ENCODE assay signal across 8 cellular contexts in the genomic region with DNA sequence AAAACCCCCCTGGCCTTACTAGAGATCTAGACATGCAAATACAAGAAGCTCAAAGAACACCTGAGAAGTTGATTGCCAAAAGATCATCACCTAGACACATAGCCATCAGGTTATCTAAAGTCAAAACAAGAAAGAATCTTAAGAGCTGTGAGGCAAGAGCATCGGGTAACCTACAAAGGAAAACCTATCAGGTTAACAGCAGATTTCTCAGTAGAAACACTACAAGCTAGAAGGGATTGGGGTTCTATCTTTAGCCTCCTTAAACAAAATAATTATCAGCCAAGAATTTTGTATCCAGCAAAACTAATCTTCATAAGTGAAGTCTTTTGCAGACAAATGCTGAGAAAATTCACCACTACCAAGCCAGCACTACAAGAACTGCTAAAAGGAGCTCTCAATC. TPM values are rescaled to one million over a fixed set of nuclear protein-coding genes. Genes with fewer than 3 reads are reported as not detected.
"Had no signal": no experiment of that assay in that cellular context is flagged by ENCODE, and none has a peak within 500 bp of the region (broad histone marks: within the 10 kb centered on the region; RNA-seq: fewer than 3 reads in every experiment).

No MANE protein-coding gene starts in this region.

- H3K36me3 Mint-ChIP-seq: IgD-negative memory B cell had no signal

- ATAC-seq: HepG2, K562 had no signal

- DNase-seq: IMR-90, KBM-7 had no signal

- H3K4me3 ChIP-seq: K562 had no signal

- H3K4me3 Mint-ChIP-seq: IgD-negative memory B cell had no signal

- H3K4me1 Mint-ChIP-seq: IgD-negative memory B cell had no signal

- H3K27ac ChIP-seq: HL-60 had no signal

- H3K27me3 Mint-ChIP-seq: IgD-negative memory B cell had no signal

RNA-seq across cellular contexts. Expression of a gene that starts 12.2 kb away (rescaled TPM):
- total RNA-seq: HepG2, HT-29, HT1080, IMR-90 had no signal
- polyA plus RNA-seq: HepG2, IgD-negative memory B cell, IMR-90 had no signal

RNA-seq across cellular contexts. Expression of a gene that starts 25.2 kb away (rescaled TPM):
- total RNA-seq: HepG2, HT-29, HT1080, IMR-90, K562 had no signal
- polyA plus RNA-seq: HepG2, IgD-negative memory B cell, IMR-90, K562 had no signal

RNA-seq across cellular contexts. Expression of a gene that starts 31.2 kb away (rescaled TPM):
- total RNA-seq: HepG2, HT-29, HT1080, IMR-90, K562 had no signal
- polyA plus RNA-seq: HepG2, IgD-negative memory B cell, IMR-90, K562 had no signal

RNA-seq across cellular contexts. Expression of a gene that starts 54.1 kb away (rescaled TPM):
- total RNA-seq: HepG2, HT-29, HT1080, IMR-90, K562 had no signal
- polyA plus RNA-seq: HepG2, IgD-negative memory B cell, IMR-90, K562 had no signal
